Comparison of ENCODE assay signal across 26 cellular contexts in genomic region chr6:155883334-155883731, GRCh38.
A peak's percentile ranks its signal among the peaks of the same experiment; 100 is the strongest.
DNase-seq lines count a peak whose midpoint lies in the region; ATAC-seq and TF ChIP-seq lines count a peak whose summit lies in the region.
"Had no signal": no experiment of that assay in that cellular context is flagged by ENCODE, and none has a peak within 500 bp of the region (broad histone marks: within the 10 kb centered on the region; RNA-seq: fewer than 3 reads in every experiment).

No MANE protein-coding gene starts in this region.

- DNase-seq in HCT116 (ENCODE audit: low read depth, low spot score) (no peak), left lung (no peak), suprapubic skin (ENCODE audit: low spot score in 2 of 2) (no peak), NCI-H82 (lab: John Stamatoyannopoulos, UW) (no peak)
- no peak for DNase-seq in CD8-positive, alpha-beta memory T cell
- no peak for DNase-seq in stimulated activated CD8-positive, alpha-beta memory T cell treated with anti-CD3 and anti-CD28 coated beads, Interleukin-4, amount 100 ng/mL, for 48 hours
- DNase-seq: activated CD4-positive, alpha-beta T cell treated with anti-CD3 and anti-CD28 coated beads, Interleukin-2, amount 10 ng/mL, durations not matched to agents 7 days and 5 days; activated CD8-positive, alpha-beta memory T cell treated with anti-CD3 and anti-CD28 coated beads, Interleukin-2, amount 10 ng/mL, durations not matched to agents 7 days and 5 days; activated naive CD4-positive, alpha-beta T cell treated with anti-CD3 and anti-CD28 coated beads, Interleukin-2, amount 10 ng/mL, durations not matched to agents 7 days and 5 days; activated T-cell treated with anti-CD3 and anti-CD28 coated beads, Interleukin-2, amount 50 U/mL, for 72 hours; amygdala; cortex of kidney; endodermal cell; GDM1; NCI-H1417 treated with DMSO at 0.1 percent for 48 hours; NCI-H526; psoas muscle; stimulated activated CD4-positive, alpha-beta T cell treated with anti-CD3 and anti-CD28 coated beads, Interleukin-2, amount 100 ng/mL, for 24 hours; substantia nigra had no signal

- POLR2A ChIA-PET in HCT116 (lab: Charles Lee), result no interaction called here
- POLR2A ChIA-PET in CD8-positive, alpha-beta memory T cell (lab: Charles Lee), result no interaction called here

- intact Hi-C loops in HCT116 (cut with micrococcal nuclease), result no loop called here
- intact Hi-C loops in left lung (cut with DNase I), result no loop called here

- H3K9ac ChIP-seq in HCT116 (ENCODE audit: low read length), result no peak overlapping the region

- peaks cover 0 to 9% (median 0%) of the 10 kb centered on the region in 5 donors for H3K9me3 Mint-ChIP-seq in CD8-positive, alpha-beta memory T cell
- H3K9me3 Mint-ChIP-seq: activated CD4-positive, alpha-beta T cell treated with anti-CD3 and anti-CD28 coated beads, Interleukin-2, amount 10 ng/mL, durations not matched to agents 7 days and 5 days; activated naive CD4-positive, alpha-beta T cell treated with anti-CD3 and anti-CD28 coated beads, Interleukin-2, amount 10 ng/mL, durations not matched to agents 7 days and 5 days; activated T-cell treated with anti-CD3 and anti-CD28 coated beads, Interleukin-2, amount 50 U/mL, for 72 hours; endodermal cell had no signal

- no peaks in the 10 kb centered on the region for H3K9me2 ChIP-seq in HCT116 (ENCODE audit: insufficient read depth)

- H3K36me3 Mint-ChIP-seq in CD8-positive, alpha-beta memory T cell, result no peaks in the 10 kb centered on the region
- H3K36me3 Mint-ChIP-seq: activated CD8-positive, alpha-beta memory T cell treated with anti-CD3 and anti-CD28 coated beads, Interleukin-2, amount 10 ng/mL, durations not matched to agents 7 days and 5 days; activated naive CD4-positive, alpha-beta T cell treated with anti-CD3 and anti-CD28 coated beads, Interleukin-2, amount 10 ng/mL, durations not matched to agents 7 days and 5 days had no signal

- no peak overlapping the region for H3K27ac Mint-ChIP-seq in CD8-positive, alpha-beta memory T cell
- H3K27ac Mint-ChIP-seq: activated CD4-positive, alpha-beta T cell treated with anti-CD3 and anti-CD28 coated beads, Interleukin-2, amount 10 ng/mL, durations not matched to agents 7 days and 5 days; activated CD8-positive, alpha-beta memory T cell treated with anti-CD3 and anti-CD28 coated beads, Interleukin-2, amount 10 ng/mL, durations not matched to agents 7 days and 5 days; activated naive CD4-positive, alpha-beta T cell treated with anti-CD3 and anti-CD28 coated beads, Interleukin-2, amount 10 ng/mL, durations not matched to agents 7 days and 5 days; activated T-cell treated with anti-CD3 and anti-CD28 coated beads, Interleukin-2, amount 50 U/mL, for 72 hours; endodermal cell had no signal

- H4K20me1 ChIP-seq in HCT116 (ENCODE audit: insufficient read depth), result no peaks in the 10 kb centered on the region

- ATAC-seq in HCT116 (no peak), SK-N-SH treated with all-trans-retinoic acid at 6 μM for 48 hours (peak; percentile 32; the same call in 1 of the 3 replicates), left lung (peak; percentile 70)
- ATAC-seq: activated CD8-positive, alpha-beta memory T cell treated with anti-CD3 and anti-CD28 coated beads, Interleukin-2, amount 10 ng/mL, durations not matched to agents 7 days and 5 days; activated T-cell treated with anti-CD3 and anti-CD28 coated beads, Interleukin-2, amount 50 U/mL, for 72 hours; K562; psoas muscle had no signal

- no peaks in the 10 kb centered on the region for H3K79me2 ChIP-seq in HCT116 (ENCODE audit: insufficient read depth, low read length)

- H3K4me3 ChIP-seq in HCT116 (replicated peaks in 1 of 2; ENCODE audit: low read depth in 1 of 2, low read length in 2 of 2), result no peak overlapping the region
- H3K4me3 ChIP-seq in left lung, result no peak overlapping the region
- H3K4me3 ChIP-seq in suprapubic skin, result no peak overlapping the region
- H3K4me3 ChIP-seq in CD8-positive, alpha-beta memory T cell (ENCODE audit: low read length), result no peak overlapping the region
- H3K4me3 ChIP-seq: cardiac muscle cell, K562, MG63, psoas muscle had no signal

- no peak for TF ChIP-seq RAD21 in HCT116 (IDR thresholded peaks at IDR 0.05; ENCODE audit: low read depth)

- H3K4me1 Mint-ChIP-seq in CD8-positive, alpha-beta memory T cell, result peaks cover 5 to 16% (median 6%) of the 10 kb centered on the region in 3 donors
- H3K4me1 Mint-ChIP-seq: activated CD8-positive, alpha-beta memory T cell treated with anti-CD3 and anti-CD28 coated beads, Interleukin-2, amount 10 ng/mL, durations not matched to agents 7 days and 5 days had no signal

- H3K9me3 ChIP-seq in HCT116 (ENCODE audit: control insufficient read depth in 1 of 2, insufficient read depth in 1 of 2, low read depth in 1 of 2, low read length in 2 of 2) (no peaks in the 10 kb centered on the region), left lung (no peaks in the 10 kb centered on the region), suprapubic skin (no peaks in the 10 kb centered on the region)
- no peaks in the 10 kb centered on the region for H3K9me3 ChIP-seq in CD8-positive, alpha-beta memory T cell (ENCODE audit: low read length)
- H3K9me3 ChIP-seq: MG63, neutrophil, psoas muscle had no signal

- no peak overlapping the region for H2AFZ ChIP-seq in HCT116 (ENCODE audit: low read depth, low read length, poor library complexity, severe bottlenecking)

- no peak for TF ChIP-seq EP300 in suprapubic skin (IDR thresholded peaks at IDR 0.05)

- BruUV-seq in HCT116 (replicated peaks; lab: Mats Ljungman, UMichigan), result no TSS peak

- H3K4me3 Mint-ChIP-seq in CD8-positive, alpha-beta memory T cell, result no peak overlapping the region
- H3K4me3 Mint-ChIP-seq: activated CD4-positive, alpha-beta T cell treated with anti-CD3 and anti-CD28 coated beads, Interleukin-2, amount 10 ng/mL, durations not matched to agents 7 days and 5 days; activated CD8-positive, alpha-beta memory T cell treated with anti-CD3 and anti-CD28 coated beads, Interleukin-2, amount 10 ng/mL, durations not matched to agents 7 days and 5 days; activated naive CD4-positive, alpha-beta T cell treated with anti-CD3 and anti-CD28 coated beads, Interleukin-2, amount 10 ng/mL, durations not matched to agents 7 days and 5 days; activated T-cell treated with anti-CD3 and anti-CD28 coated beads, Interleukin-2, amount 50 U/mL, for 72 hours; endodermal cell had no signal

- no peaks in the 10 kb centered on the region for H3K27me3 Mint-ChIP-seq in CD8-positive, alpha-beta memory T cell
- H3K27me3 Mint-ChIP-seq: activated CD4-positive, alpha-beta T cell treated with anti-CD3 and anti-CD28 coated beads, Interleukin-2, amount 10 ng/mL, durations not matched to agents 7 days and 5 days; activated CD8-positive, alpha-beta memory T cell treated with anti-CD3 and anti-CD28 coated beads, Interleukin-2, amount 10 ng/mL, durations not matched to agents 7 days and 5 days; activated naive CD4-positive, alpha-beta T cell treated with anti-CD3 and anti-CD28 coated beads, Interleukin-2, amount 10 ng/mL, durations not matched to agents 7 days and 5 days had no signal

- TF ChIP-seq POLR2A in HCT116 (IDR thresholded peaks at IDR 0.05; ENCODE audit: borderline replicate concordance, extremely low read depth, insufficient read depth, insufficient read length) (no peak), suprapubic skin (IDR thresholded peaks at IDR 0.05) (no peak)

- H3K27me3 ChIP-seq in HCT116 (ENCODE audit: insufficient read depth, low read length), result no peaks in the 10 kb centered on the region
- H3K27me3 ChIP-seq in left lung, result no peaks in the 10 kb centered on the region
- H3K27me3 ChIP-seq in suprapubic skin, result no peaks in the 10 kb centered on the region
- no peaks in the 10 kb centered on the region for H3K27me3 ChIP-seq in CD8-positive, alpha-beta memory T cell (ENCODE audit: insufficient read depth, low read length, poor library complexity, severe bottlenecking)
- H3K27me3 ChIP-seq: cardiac muscle cell, MG63, neutrophil had no signal

- H3K36me3 ChIP-seq in HCT116 (ENCODE audit: control insufficient read depth in 1 of 2, insufficient read depth in 2 of 2, low read length in 2 of 2), result no peaks in the 10 kb centered on the region
- no peaks in the 10 kb centered on the region for H3K36me3 ChIP-seq in left lung
- H3K36me3 ChIP-seq in suprapubic skin, result no peaks in the 10 kb centered on the region
- H3K36me3 ChIP-seq in CD8-positive, alpha-beta memory T cell (ENCODE audit: insufficient read depth, low read length), result no peaks in the 10 kb centered on the region
- H3K36me3 ChIP-seq: cardiac muscle cell, MG63, neutrophil had no signal

- H3K27ac ChIP-seq in HCT116 (ENCODE audit: low read depth, low read length), result no peak overlapping the region
- peak overlapping the region in 1 of 2 donors; percentile 35 for H3K27ac ChIP-seq in left lung
- H3K27ac ChIP-seq in suprapubic skin, result peak overlapping the region; percentile 60
- no peak overlapping the region for H3K27ac ChIP-seq in CD8-positive, alpha-beta memory T cell (ENCODE audit: low read depth, low read length)
- H3K27ac ChIP-seq: cardiac muscle cell, neutrophil, psoas muscle, RWPE1, VCaP had no signal

- no peak for TF ChIP-seq CTCF in HCT116 (IDR thresholded peaks at IDR 0.05 in 2 of 3, conservative IDR thresholded peaks at IDR 0.05 in 1 of 3; ENCODE audit: borderline replicate concordance in 1 of 3, insufficient read depth in 1 of 3, low read depth in 2 of 3, low read length in 2 of 3)
- TF ChIP-seq CTCF in left lung (IDR thresholded peaks at IDR 0.05), result no peak
- no peak for TF ChIP-seq CTCF in suprapubic skin (IDR thresholded peaks at IDR 0.05)

- CTCF ChIA-PET in HCT116 (lab: Charles Lee), result no interaction called here
- CTCF ChIA-PET in CD8-positive, alpha-beta memory T cell (lab: Charles Lee), result no interaction called here

- H3K4me1 ChIP-seq in HCT116 (ENCODE audit: control insufficient read depth in 1 of 2, insufficient read depth in 2 of 2, low read length in 2 of 2), result peaks cover 0 to 16% of the 10 kb centered on the region in 2 experiments; a peak in 1 of 4 replicates
- peaks cover 0 to 4% of the 10 kb centered on the region in 2 donors for H3K4me1 ChIP-seq in left lung
- H3K4me1 ChIP-seq in suprapubic skin, result peaks cover 19% of the 10 kb centered on the region
- peaks cover 15% of the 10 kb centered on the region for H3K4me1 ChIP-seq in CD8-positive, alpha-beta memory T cell (ENCODE audit: insufficient read depth, low read length)
- H3K4me1 ChIP-seq: psoas muscle had no signal

- RAD21 ChIA-PET in HCT116 (lab: Charles Lee; ENCODE audit: low non-redundant PET in 1 of 2, low total read pairs in 2 of 2, uncharacterized antibody in 2 of 2, unreplicated experiment in 2 of 2), result no interaction called here

- H3K4me2 ChIP-seq in HCT116 (ENCODE audit: low read length), result 0 out of 2 replicates have a peak overlapping the region, but pooled peaks have one; percentile 8

TF ChIP-seq in HCT116, 20 proteins besides CTCF, POLR2A, EP300 and RAD21 (continues in another document):
- no peak for TF ChIP-seq ELF1 (IDR thresholded peaks at IDR 0.05; ENCODE audit: borderline replicate concordance, low read depth)
- TF ChIP-seq TCF7L2 (IDR thresholded peaks at IDR 0.05; ENCODE audit: borderline replicate concordance, extremely low read depth, insufficient read depth, insufficient read length), result no peak

TF ChIP-seq in SK-N-SH treated with all-trans-retinoic acid at 6 μM for 48 hours, 23 proteins besides CTCF, POLR2A, EP300 and RAD21 (continues in another document):
- TF ChIP-seq ZNF8 (CRISPR knock-in tag; IDR thresholded peaks at IDR 0.05) (no peak), GLIS3 (CRISPR knock-in tag; IDR thresholded peaks at IDR 0.05) (no peak)
